In the genomic region with DNA sequence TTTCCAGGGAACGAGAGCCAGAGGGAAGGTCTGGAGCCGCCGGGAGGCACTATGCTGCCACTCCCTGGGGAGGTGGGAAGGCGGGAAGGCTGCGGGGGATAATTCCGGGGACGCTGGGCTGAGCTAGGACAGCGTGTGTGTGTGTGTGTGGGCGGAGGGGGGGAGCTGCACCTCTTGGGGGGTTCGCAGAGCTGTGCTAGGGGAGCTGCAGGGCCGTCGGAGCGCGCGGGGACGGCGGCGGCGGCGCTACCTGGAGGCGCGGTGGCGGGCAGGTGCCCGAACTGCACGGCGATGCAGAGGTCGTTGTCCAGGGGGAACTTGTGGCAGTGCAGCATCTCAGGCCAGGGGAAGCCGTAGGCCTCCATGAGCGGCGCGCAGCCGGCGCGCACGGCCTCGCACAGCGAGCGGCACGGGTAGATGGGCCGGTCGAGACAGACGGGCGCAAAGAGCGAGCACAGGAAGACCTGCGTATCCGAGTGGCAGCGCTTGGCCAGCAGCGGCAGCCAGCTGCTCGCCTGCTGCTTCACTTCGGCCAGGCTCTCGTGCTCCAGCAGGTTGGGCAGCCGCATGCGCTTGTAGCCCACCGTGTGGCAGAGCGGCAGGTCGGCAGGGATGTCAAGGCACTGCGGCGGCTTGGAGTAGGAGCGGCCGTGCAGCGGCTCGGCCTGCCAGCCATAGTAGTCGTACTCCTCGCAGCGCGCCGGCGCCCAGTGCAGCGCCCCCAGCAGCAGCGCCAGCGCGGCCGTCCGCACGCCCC, we compare ENCODE assay signal across 8 cellular contexts. TPM values are rescaled to one million over a fixed set of nuclear protein-coding genes. Genes with fewer than 3 reads are reported as not detected.
DNase-seq lines count a peak whose midpoint lies in the region; ATAC-seq, FAIRE-seq and TF ChIP-seq lines count a peak whose summit lies in the region.

No MANE protein-coding gene starts in this region.

- no peaks in the 10 kb centered on the region for H3K4me1 Mint-ChIP-seq in astrocyte (ENCODE audit: low read depth, unreplicated experiment)

- ATAC-seq in upper lobe of right lung (peak; percentile 17), HG03095 (IDR thresholded peaks at IDR 0.05; ENCODE audit: unreplicated experiment) (no peak)

- intact Hi-C loops in upper lobe of right lung (cut with DNase I) = no loop called here

- peak overlapping the region; percentile 79 for H3K4me3 Mint-ChIP-seq in astrocyte (ENCODE audit: unreplicated experiment)

- H3K4me3 ChIP-seq in AG04450 (ENCODE audit: low read depth, low read length) (0 out of 2 replicates have a peak overlapping the region, but pooled peaks have one; percentile 17), GM12865 (ENCODE audit: low read depth, low read length) (no peak overlapping the region), astrocyte (ENCODE audit: insufficient read depth, low read depth, low read length) (peak overlapping the region; percentile 39), upper lobe of right lung (peak overlapping the region; percentile 10)

- H2AFZ ChIP-seq in astrocyte (ENCODE audit: low read depth, low read length) = peak overlapping the region; percentile 58

- H3K36me3 Mint-ChIP-seq in astrocyte (ENCODE audit: low read depth, unreplicated experiment) = peaks cover 21% of the 10 kb centered on the region

- H3K27ac ChIP-seq in AG04450 (ENCODE audit: low read depth, low read length) (no peak overlapping the region), astrocyte (ENCODE audit: low read depth, low read length) (no peak overlapping the region), upper lobe of right lung (no peak overlapping the region)

- H4K20me1 ChIP-seq in astrocyte (ENCODE audit: insufficient read depth, low read length) = peaks cover 17% of the 10 kb centered on the region

- H3K27me3 ChIP-seq in AG04450 (ENCODE audit: control insufficient read depth, insufficient read depth, low read length) (peaks cover 44% of the 10 kb centered on the region), astrocyte (ENCODE audit: insufficient read depth, low read length) (peaks cover 37% of the 10 kb centered on the region), upper lobe of right lung (peaks cover 30% of the 10 kb centered on the region)

- POLR2A ChIA-PET in AG04450 (lab: Yijun Ruan, JAX) = no interaction called here

- H3K9me3 ChIP-seq in AG04450 (ENCODE audit: control insufficient read depth, insufficient read depth, low read length) (no peaks in the 10 kb centered on the region), astrocyte (ENCODE audit: insufficient read depth, low read depth, low read length) (no peaks in the 10 kb centered on the region), upper lobe of right lung (no peaks in the 10 kb centered on the region)

- H3K4me2 ChIP-seq in astrocyte (ENCODE audit: low read length) = peak overlapping the region; percentile 79

- H3K36me3 ChIP-seq in astrocyte (ENCODE audit: insufficient read depth, low read length) (no peaks in the 10 kb centered on the region), upper lobe of right lung (no peaks in the 10 kb centered on the region)

- H3K4me1 ChIP-seq in astrocyte (ENCODE audit: insufficient read depth, low read length) = peaks cover 3% of the 10 kb centered on the region
- no peaks in the 10 kb centered on the region for H3K4me1 ChIP-seq in upper lobe of right lung

- CTCF ChIA-PET in AG04450 (lab: Charles Lee) = interaction anchor here (1.5 kb wide), 1 partner anchor 21 kb away, joined by 5 read pairs; no protein-coding TSS in a partner anchor

- FAIRE-seq in astrocyte (lab: Jason Lieb, UNC) = no peak

- H3K9me3 Mint-ChIP-seq in astrocyte (ENCODE audit: unreplicated experiment) = peaks cover 9% of the 10 kb centered on the region

- H3K27ac Mint-ChIP-seq in astrocyte (ENCODE audit: unreplicated experiment) = no peak overlapping the region

- peaks cover 67% of the 10 kb centered on the region for H3K27me3 Mint-ChIP-seq in astrocyte (ENCODE audit: low read depth, unreplicated experiment)

- no peak for TF ChIP-seq CTCF in AG04450 (IDR thresholded peaks at IDR 0.05; ENCODE audit: low read depth, low read length)
- TF ChIP-seq CTCF in GM12865 (IDR thresholded peaks at IDR 0.05; ENCODE audit: insufficient read depth, low read depth, low read length, missing control alignments) = no peak
- TF ChIP-seq CTCF in astrocyte (IDR thresholded peaks at IDR 0.05; ENCODE audit: insufficient read depth, low read depth, low read length) = no peak
- no peak for TF ChIP-seq CTCF in upper lobe of right lung (IDR thresholded peaks at IDR 0.05)

- H3K9ac ChIP-seq in astrocyte (ENCODE audit: low read length) = no peak overlapping the region

- DNase-seq in AG04450 (ENCODE audit: low read depth, low spot score) (no peak), GM12865 (ENCODE audit: low read depth) (peak; percentile 11), astrocyte (ENCODE audit: low read depth) (peak; percentile 26), islet precursor cell (peak; percentile 71), upper lobe of right lung (no peak), HT-29 (ENCODE audit: low spot score) (no peak), foreskin melanocyte (no peak)

- no peaks in the 10 kb centered on the region for H3K79me2 ChIP-seq in astrocyte (ENCODE audit: insufficient read depth, low read length)

RNA-seq across cellular contexts. Expression of gene SFRP5, which starts 0.6 kb away (rescaled TPM):
- polyA plus RNA-seq in AG04450 (2011; rRNA removed) = not detected in 2 replicates
- not detected in 2 replicates for polyA minus RNA-seq in AG04450 (2011; rRNA and poly(A)+ RNA removed)
- total RNA-seq in astrocyte (0.14 and 0.16 TPM in 2 replicates), upper lobe of right lung (3.0 TPM)
- 0.21 TPM in 1 of 2 replicates, not detected in the other for total RNA-seq in HT-29 (2014; rRNA removed; shearing (Covaris generic))

RNA-seq across cellular contexts. Expression of gene ZFYVE27, which starts 34.3 kb away (rescaled TPM):
- polyA plus RNA-seq in AG04450 (2011; rRNA removed) = 11.1 and 13.5 TPM in 2 replicates
- polyA minus RNA-seq in AG04450 (2011; rRNA and poly(A)+ RNA removed) = 11.6 and 15.1 TPM in 2 replicates
- total RNA-seq in astrocyte = 31.3 and 32.8 TPM in 2 replicates
- total RNA-seq in upper lobe of right lung = 29.4 TPM
- 34.6 and 45.5 TPM in 2 replicates for total RNA-seq in HT-29 (2014; rRNA removed; shearing (Covaris generic))

RNA-seq across cellular contexts. Expression of gene MARVELD1, which starts 57.7 kb away (rescaled TPM):
- polyA plus RNA-seq in AG04450 (2011; rRNA removed) = 65.5 and 76.2 TPM in 2 replicates
- 40.1 and 45.7 TPM in 2 replicates for polyA minus RNA-seq in AG04450 (2011; rRNA and poly(A)+ RNA removed)
- total RNA-seq in astrocyte = 69.7 and 79.2 TPM in 2 replicates
- total RNA-seq in upper lobe of right lung = 43.8 TPM
- total RNA-seq in HT-29 (2014; rRNA removed; shearing (Covaris generic)) = 24.5 and 24.9 TPM in 2 replicates

Comparison
In these comparisons a context has a peak if more than half of its experiments do, and no peak if none do; other contexts are left out.
1. DNase-seq: peak in GM12865 (single experiment), astrocyte (single experiment) and islet precursor cell (single experiment); none in AG04450 (single experiment), upper lobe of right lung (single experiment), HT-29 (single experiment) and foreskin melanocyte (single experiment).